In the genomic region with DNA sequence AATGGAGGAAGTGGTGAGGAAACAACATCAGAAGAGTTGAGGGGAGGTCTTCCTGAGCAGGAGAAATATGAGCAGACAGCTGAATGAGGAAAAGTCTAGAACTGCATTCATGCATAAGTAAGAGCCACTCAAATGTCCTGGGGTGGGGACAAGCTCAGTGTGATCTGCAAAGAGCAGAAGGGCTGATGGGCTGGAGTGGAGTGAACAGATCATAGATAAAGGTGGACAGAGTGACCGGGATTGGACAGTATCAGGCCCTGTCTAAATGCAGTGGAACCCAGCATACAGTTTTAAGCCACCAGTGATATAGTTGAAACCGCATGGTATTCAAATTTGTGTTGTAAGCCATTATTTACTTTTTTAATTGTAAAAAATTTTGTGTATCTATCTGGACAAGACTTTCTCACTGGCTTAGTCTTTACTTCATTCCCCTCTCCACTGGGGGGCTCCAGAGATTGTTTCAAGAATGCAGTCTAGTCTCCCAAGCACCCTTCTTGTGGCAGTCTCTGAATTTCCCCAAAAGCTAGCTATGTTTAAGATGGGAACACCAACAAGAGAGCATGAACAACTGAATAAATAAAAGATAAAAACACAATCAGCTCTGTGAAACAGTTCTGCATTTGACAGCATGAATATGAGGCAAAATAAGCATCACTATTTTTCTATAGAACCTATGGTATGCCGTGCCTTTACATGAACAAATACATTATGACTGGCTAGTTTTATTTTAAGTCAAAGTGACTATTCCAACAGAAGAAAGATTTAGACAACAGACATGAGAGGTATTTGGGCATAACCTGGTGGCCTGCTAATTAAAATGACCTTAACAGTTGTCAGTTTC, we compare ENCODE assay signal across 10 cellular contexts. TPM values are rescaled to one million over a fixed set of nuclear protein-coding genes. Genes with fewer than 3 reads are reported as not detected.
DNase-seq lines count a peak whose midpoint lies in the region; ATAC-seq and TF ChIP-seq lines count a peak whose summit lies in the region.
"Had no signal": no experiment of that assay in that cellular context is flagged by ENCODE, and none has a peak within 500 bp of the region (broad histone marks: within the 10 kb centered on the region; RNA-seq: fewer than 3 reads in every experiment).

No MANE protein-coding gene starts in this region.

- H3K9me3 Mint-ChIP-seq in progenitor cell of endocrine pancreas (ENCODE audit: low read depth): peaks cover 5% of the 10 kb centered on the region
- H3K9me3 Mint-ChIP-seq: activated naive CD4-positive, alpha-beta T cell treated with anti-CD3 and anti-CD28 coated beads, Interleukin-2, amount 50 U/mL, for 24 hours had no signal

- H3K4me3 Mint-ChIP-seq in progenitor cell of endocrine pancreas (ENCODE audit: low read depth): no peak overlapping the region
- H3K4me3 Mint-ChIP-seq: activated naive CD4-positive, alpha-beta T cell treated with anti-CD3 and anti-CD28 coated beads, Interleukin-2, amount 50 U/mL, for 24 hours; CD4-positive, CD25-positive, alpha-beta regulatory T cell had no signal

- TF ChIP-seq CTCF in fibroblast of pulmonary artery (IDR thresholded peaks at IDR 0.05; ENCODE audit: low read length, missing control alignments) (peak; percentile 75), progenitor cell of endocrine pancreas (IDR thresholded peaks at IDR 0.05; ENCODE audit: unreplicated experiment) (peak; percentile 65)

- no peak overlapping the region for H3K27ac Mint-ChIP-seq in progenitor cell of endocrine pancreas
- H3K27ac Mint-ChIP-seq: activated naive CD4-positive, alpha-beta T cell treated with anti-CD3 and anti-CD28 coated beads, Interleukin-2, amount 50 U/mL, for 24 hours; CD4-positive, CD25-positive, alpha-beta regulatory T cell had no signal

- no peak for ATAC-seq in HG02884 (IDR thresholded peaks at IDR 0.05; ENCODE audit: unreplicated experiment)

- peaks cover 3% of the 10 kb centered on the region for H3K27me3 Mint-ChIP-seq in progenitor cell of endocrine pancreas
- H3K27me3 Mint-ChIP-seq: activated naive CD4-positive, alpha-beta T cell treated with anti-CD3 and anti-CD28 coated beads, Interleukin-2, amount 50 U/mL, for 24 hours; CD4-positive, CD25-positive, alpha-beta regulatory T cell had no signal

- no peak overlapping the region for H3K4me3 ChIP-seq in fibroblast of pulmonary artery (replicated peaks; ENCODE audit: low read depth, low read length)

- peak; percentile 47 for DNase-seq in NCI-H2107 treated with DMSO at 0.1 percent for 48 hours (lab: John Stamatoyannopoulos, UW; ENCODE audit: unreplicated experiment)
- no peak for DNase-seq in NCI-H2107 (lab: John Stamatoyannopoulos, UW)
- peak; percentile 25 for DNase-seq in HT1080 (ENCODE audit: low read depth)
- DNase-seq in SHP77 (lab: John Stamatoyannopoulos, UW): peak; percentile 11 to 39
- peak; percentile 73 for DNase-seq in fibroblast of pulmonary artery (ENCODE audit: low read depth)
- no peak for DNase-seq in progenitor cell of endocrine pancreas (ENCODE audit: low spot score, unreplicated experiment)
- no peak for DNase-seq in T-helper 9 cell
- DNase-seq: CD4-positive, CD25-positive, alpha-beta regulatory T cell had no signal

- no peaks in the 10 kb centered on the region for H3K36me3 Mint-ChIP-seq in progenitor cell of endocrine pancreas (ENCODE audit: insufficient read depth)
- H3K36me3 Mint-ChIP-seq: activated naive CD4-positive, alpha-beta T cell treated with anti-CD3 and anti-CD28 coated beads, Interleukin-2, amount 50 U/mL, for 24 hours; CD4-positive, CD25-positive, alpha-beta regulatory T cell had no signal

- H3K4me1 Mint-ChIP-seq in progenitor cell of endocrine pancreas (ENCODE audit: low read depth): no peaks in the 10 kb centered on the region
- H3K4me1 Mint-ChIP-seq: CD4-positive, CD25-positive, alpha-beta regulatory T cell had no signal

RNA-seq across cellular contexts. Expression of a gene that starts 10.7 kb away (rescaled TPM):
- 0.39 and 0.87 TPM in 2 replicates for total RNA-seq in HT1080 (2014; rRNA removed; shearing (Covaris generic))
- polyA plus RNA-seq in HT1080 (2015; cell fraction: cytosol; rRNA removed): 0.53 and 0.81 TPM in 2 replicates
- 2.4 and 2.6 TPM in 2 replicates for polyA plus RNA-seq in HT1080 (2015; cell fraction: nucleus; rRNA removed)
- total RNA-seq in progenitor cell of endocrine pancreas: 1.3 and 2.4 TPM in 2 replicates
- total RNA-seq: CD4-positive, CD25-positive, alpha-beta regulatory T cell had no signal
- polyA plus RNA-seq: CD4-positive, CD25-positive, alpha-beta regulatory T cell had no signal

Comparison
In these comparisons a context has a peak if more than half of its experiments do, and no peak if none do; other contexts are left out.
1. DNase-seq: peak in NCI-H2107 treated with DMSO at 0.1 percent for 48 hours (single experiment), HT1080 (single experiment), SHP77 (2 of 2) and fibroblast of pulmonary artery (single experiment); none in NCI-H2107 (single experiment), progenitor cell of endocrine pancreas (single experiment) and T-helper 9 cell (single experiment).